In the genomic region with DNA sequence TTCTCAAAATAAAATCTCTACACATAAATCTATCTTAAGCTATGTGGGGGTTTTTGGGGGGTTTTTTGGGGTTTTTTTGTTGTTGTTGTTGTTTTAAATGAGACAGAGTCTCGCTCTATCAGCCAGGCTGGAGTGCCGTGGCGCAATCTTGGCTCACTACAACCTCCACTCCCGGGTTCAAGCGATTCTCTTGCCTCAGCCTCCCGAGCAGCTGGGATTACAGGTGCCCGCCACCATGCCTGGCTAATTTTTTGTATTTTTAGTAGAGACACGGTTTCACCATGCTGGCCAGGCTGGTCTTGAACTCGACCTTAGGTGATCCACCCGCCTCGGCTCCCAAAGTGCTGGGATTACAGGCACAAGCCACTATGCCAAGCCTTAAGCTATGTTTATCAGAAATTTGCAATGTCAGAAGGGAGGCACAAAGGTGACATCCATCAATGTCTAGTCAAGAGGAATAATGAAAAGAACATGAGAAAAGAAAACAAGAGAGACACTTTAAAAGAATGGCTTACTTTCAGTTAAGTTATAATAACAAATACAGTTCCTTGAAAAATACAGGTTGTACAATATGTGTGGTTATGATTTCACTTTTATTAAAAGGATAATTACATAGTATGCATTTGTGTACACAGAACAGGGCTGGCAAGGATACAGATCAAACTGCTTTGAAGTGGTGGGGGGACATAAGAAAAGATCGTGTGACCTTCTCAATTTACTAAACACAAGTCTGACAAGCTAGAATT, we compare ENCODE assay signal across 8 cellular contexts. TPM values are rescaled to one million over a fixed set of nuclear protein-coding genes. Genes with fewer than 3 reads are reported as not detected.
DNase-seq lines count a peak whose midpoint lies in the region; ATAC-seq, FAIRE-seq and TF ChIP-seq lines count a peak whose summit lies in the region.

No MANE protein-coding gene starts in this region.

- H3K9ac ChIP-seq in neuronal stem cell (ENCODE audit: low read depth, low read length, poor library complexity): no peak overlapping the region

- H2AK5ac ChIP-seq in neuronal stem cell (ENCODE audit: low read depth, low read length): no peak overlapping the region

- no peak overlapping the region for H3K4me3 Mint-ChIP-seq in CD8-positive, alpha-beta T cell
- peak overlapping the region; percentile 82 for H3K4me3 Mint-ChIP-seq in activated naive CD8-positive, alpha-beta T cell treated with anti-CD3 and anti-CD28 coated beads, Interleukin-2, amount 10 ng/mL, durations not matched to agents 7 days and 5 days
- H3K4me3 Mint-ChIP-seq in natural killer cell: peak overlapping the region; percentile 78
- no peak overlapping the region for H3K4me3 Mint-ChIP-seq in GM23338

- no peaks in the 10 kb centered on the region for H3K9me3 Mint-ChIP-seq in CD8-positive, alpha-beta T cell
- H3K9me3 Mint-ChIP-seq in activated naive CD8-positive, alpha-beta T cell treated with anti-CD3 and anti-CD28 coated beads, Interleukin-2, amount 10 ng/mL, durations not matched to agents 7 days and 5 days: no peaks in the 10 kb centered on the region
- H3K9me3 Mint-ChIP-seq in natural killer cell: no peaks in the 10 kb centered on the region
- no peaks in the 10 kb centered on the region for H3K9me3 Mint-ChIP-seq in GM23338

- H3K18ac ChIP-seq in neuronal stem cell (ENCODE audit: low read length): no peak overlapping the region

- peaks cover 31% of the 10 kb centered on the region; the same call in 1 of the 2 replicates for H3K79me2 ChIP-seq in GM23338 (replicated peaks; ENCODE audit: insufficient read depth)

- H3K14ac ChIP-seq in neuronal stem cell (ENCODE audit: low read length): no peak overlapping the region

- no peak for ATAC-seq in CD8-positive, alpha-beta T cell
- no peak for ATAC-seq in activated naive CD8-positive, alpha-beta T cell treated with anti-CD3 and anti-CD28 coated beads, Interleukin-2, amount 10 ng/mL, durations not matched to agents 7 days and 5 days (ENCODE audit: low read depth)
- no peak for ATAC-seq in natural killer cell
- no peak for ATAC-seq in GM23338
- ATAC-seq in activated CD4-positive, CD25-positive, alpha-beta regulatory T cell treated with anti-CD3 and anti-CD28 coated beads, Interleukin-2, amount 50 U/mL, for 24 hours: no peak

- no peak for TF ChIP-seq CTCF in CD8-positive, alpha-beta T cell (IDR thresholded peaks at IDR 0.05)
- TF ChIP-seq CTCF in HL-60 (IDR thresholded peaks at IDR 0.05; ENCODE audit: insufficient read depth, low read length) (no peak), natural killer cell (IDR thresholded peaks at IDR 0.05) (no peak), GM23338 (conservative IDR thresholded peaks at IDR 0.05; ENCODE audit: low read depth in 2 of 2) (no peak)

- H3K4me3 ChIP-seq in CD8-positive, alpha-beta T cell (ENCODE audit: low read depth, low read length): no peak overlapping the region
- H3K4me3 ChIP-seq in HL-60 (replicated peaks; ENCODE audit: insufficient read depth, low read length): no peak overlapping the region
- no peak overlapping the region for H3K4me3 ChIP-seq in GM23338
- H3K4me3 ChIP-seq in neuronal stem cell (ENCODE audit: low read length in 2 of 2): no peak overlapping the region

- 0 out of 2 replicates have a peak, but pooled peaks cover 3% of the 10 kb centered on the region for H4K20me1 ChIP-seq in GM23338 (replicated peaks; ENCODE audit: insufficient read depth)

- intact Hi-C loops in CD8-positive, alpha-beta T cell (cut with DNase I, micrococcal nuclease): no loop called here
- intact Hi-C loops in natural killer cell (cut with micrococcal nuclease): no loop called here

- H2BK15ac ChIP-seq in neuronal stem cell (ENCODE audit: low read length): no peak overlapping the region

- H3K9me2 ChIP-seq in GM23338 (ENCODE audit: insufficient read depth): 0 out of 2 replicates have a peak, but pooled peaks cover 6% of the 10 kb centered on the region

- no peak overlapping the region for H3K23ac ChIP-seq in neuronal stem cell (ENCODE audit: low read depth, low read length, poor library complexity)

- peaks cover 9% of the 10 kb centered on the region for H3K36me3 ChIP-seq in CD8-positive, alpha-beta T cell (ENCODE audit: insufficient read depth, low read length)
- peaks cover 7% of the 10 kb centered on the region; the same call in 1 of the 2 replicates for H3K36me3 ChIP-seq in GM23338 (ENCODE audit: insufficient read depth)
- peaks cover 0 to 18% of the 10 kb centered on the region in 2 donors for H3K36me3 ChIP-seq in neuronal stem cell (replicated peaks in 1 of 2; ENCODE audit: control insufficient read depth in 2 of 2, insufficient read depth in 2 of 2, low read length in 2 of 2)

- H3K27ac ChIP-seq in CD8-positive, alpha-beta T cell (ENCODE audit: low read depth, low read length): no peak overlapping the region
- H3K27ac ChIP-seq in HL-60 (replicated peaks): peak overlapping the region; percentile 32
- H3K27ac ChIP-seq in GM23338 (ENCODE audit: low read depth): no peak overlapping the region
- H3K27ac ChIP-seq in neuronal stem cell (replicated peaks; ENCODE audit: low read length): no peak overlapping the region

- no peak for DNase-seq in CD8-positive, alpha-beta T cell
- DNase-seq in HL-60 (ENCODE audit: low read depth in 1 of 2, low spot score in 1 of 2) (no peak), natural killer cell (no peak), GM12892 (ENCODE audit: insufficient read length) (no peak), GM23338 (ENCODE audit: low spot score) (no peak), neuronal stem cell (ENCODE audit: low spot score) (no peak)
- DNase-seq in activated naive CD8-positive, alpha-beta T cell treated with anti-CD3 and anti-CD28 coated beads, Interleukin-2, amount 10 ng/mL, durations not matched to agents 7 days and 5 days: no peak

- no peak overlapping the region for H2BK5ac ChIP-seq in neuronal stem cell (ENCODE audit: low read length)

- H3K27me3 Mint-ChIP-seq in CD8-positive, alpha-beta T cell (ENCODE audit: low read depth): no peaks in the 10 kb centered on the region
- H3K27me3 Mint-ChIP-seq in activated naive CD8-positive, alpha-beta T cell treated with anti-CD3 and anti-CD28 coated beads, Interleukin-2, amount 10 ng/mL, durations not matched to agents 7 days and 5 days: no peaks in the 10 kb centered on the region
- H3K27me3 Mint-ChIP-seq in natural killer cell (ENCODE audit: low read depth in 2 of 2) (no peaks in the 10 kb centered on the region), GM23338 (ENCODE audit: insufficient read depth, low read depth, poor library complexity) (peaks cover 3% of the 10 kb centered on the region)

- CTCF ChIA-PET in CD8-positive, alpha-beta T cell (lab: Charles Lee): interaction anchor here (1.0 to 1.3 kb wide), 2 partner anchors 17 to 128 kb away, joined by 4 to 5 read pairs; no protein-coding TSS in a partner anchor

- H2BK12ac ChIP-seq in neuronal stem cell (ENCODE audit: low read length): no peak overlapping the region

- H3K9me3 ChIP-seq in CD8-positive, alpha-beta T cell (ENCODE audit: low read length): no peaks in the 10 kb centered on the region
- no peaks in the 10 kb centered on the region for H3K9me3 ChIP-seq in neuronal stem cell (replicated peaks in 1 of 2; ENCODE audit: control insufficient read depth in 2 of 2, insufficient read depth in 1 of 2, low read depth in 1 of 2, low read length in 2 of 2)

- H3F3A ChIP-seq in GM23338 (replicated peaks; ENCODE audit: low read depth): no peaks in the 10 kb centered on the region

- peaks cover 25% of the 10 kb centered on the region for H3K4me1 Mint-ChIP-seq in CD8-positive, alpha-beta T cell (ENCODE audit: low read depth)
- peaks cover 17% of the 10 kb centered on the region for H3K4me1 Mint-ChIP-seq in activated naive CD8-positive, alpha-beta T cell treated with anti-CD3 and anti-CD28 coated beads, Interleukin-2, amount 10 ng/mL, durations not matched to agents 7 days and 5 days
- H3K4me1 Mint-ChIP-seq in natural killer cell (peaks cover 15 to 16% of the 10 kb centered on the region in 2 donors), GM23338 (peaks cover 3% of the 10 kb centered on the region; the same call in 1 of the 3 replicates)

- no peak for FAIRE-seq in GM12892 (lab: Jason Lieb, UNC)

- POLR2A ChIA-PET in CD8-positive, alpha-beta T cell (lab: Charles Lee): no interaction called here
- POLR2A ChIA-PET in activated naive CD8-positive, alpha-beta T cell treated with anti-CD3 and anti-CD28 coated beads, Interleukin-2, amount 10 ng/mL, durations not matched to agents 7 days and 5 days (lab: Charles Lee): interaction anchor here (0.5 to 1.7 kb wide), 7 partner anchors 10 to 1116 kb away, joined by 3 to 5 read pairs (median 3); no protein-coding TSS in a partner anchor

- H3K4ac ChIP-seq in neuronal stem cell (ENCODE audit: low read length): no peak overlapping the region

- no peaks in the 10 kb centered on the region for H3K79me1 ChIP-seq in neuronal stem cell (ENCODE audit: low read depth, low read length)

- TF ChIP-seq POLR2A in GM12892 (IDR thresholded peaks at IDR 0.05; ENCODE audit: low read depth, low read length): no peak

- peaks cover 10% of the 10 kb centered on the region for H3K4me1 ChIP-seq in CD8-positive, alpha-beta T cell (ENCODE audit: insufficient read depth, low read length)
- H3K4me1 ChIP-seq in GM23338 (ENCODE audit: insufficient read depth) (no peaks in the 10 kb centered on the region), neuronal stem cell (ENCODE audit: control insufficient read depth in 2 of 2, insufficient read depth in 1 of 2, low read depth in 1 of 2, low read length in 2 of 2) (peaks cover 0 to 4% of the 10 kb centered on the region in 2 donors)

- H3K36me3 Mint-ChIP-seq in CD8-positive, alpha-beta T cell: peaks cover 32% of the 10 kb centered on the region
- peaks cover 16% of the 10 kb centered on the region for H3K36me3 Mint-ChIP-seq in activated naive CD8-positive, alpha-beta T cell treated with anti-CD3 and anti-CD28 coated beads, Interleukin-2, amount 10 ng/mL, durations not matched to agents 7 days and 5 days
- H3K36me3 Mint-ChIP-seq in natural killer cell (peaks cover 7% of the 10 kb centered on the region), GM23338 (ENCODE audit: low read depth) (peaks cover 12% of the 10 kb centered on the region; the same call in 2 of the 3 replicates)

- H3K4me2 ChIP-seq in GM23338: no peak overlapping the region
- no peak overlapping the region for H3K4me2 ChIP-seq in neuronal stem cell (ENCODE audit: insufficient read depth, low read length, poor library complexity, severe bottlenecking)

- H4K8ac ChIP-seq in neuronal stem cell (ENCODE audit: low read depth, low read length): no peak overlapping the region

- peak overlapping the region; percentile 75 for H3K27ac Mint-ChIP-seq in CD8-positive, alpha-beta T cell
- peak overlapping the region; percentile 94 for H3K27ac Mint-ChIP-seq in activated naive CD8-positive, alpha-beta T cell treated with anti-CD3 and anti-CD28 coated beads, Interleukin-2, amount 10 ng/mL, durations not matched to agents 7 days and 5 days
- H3K27ac Mint-ChIP-seq in natural killer cell: peak overlapping the region; percentile 60 to 82
- no peak overlapping the region for H3K27ac Mint-ChIP-seq in GM23338

- H2AFZ ChIP-seq in GM23338: no peak overlapping the region
- H2AFZ ChIP-seq in neuronal stem cell (ENCODE audit: low read length): no peak overlapping the region

- WGBS in neuronal stem cell (ENCODE audit: extremely low coverage in 2 of 2, insufficient read length in 2 of 2, insufficient replicate concordance in 1 of 2), 2 donors: no CpG with 5 or more reads among the region's 12 CpGs

- no peaks in the 10 kb centered on the region for H3K27me3 ChIP-seq in CD8-positive, alpha-beta T cell (ENCODE audit: insufficient read depth, low read length)
- H3K27me3 ChIP-seq in HL-60 (ENCODE audit: insufficient read depth, poor library complexity, severe bottlenecking): no peaks in the 10 kb centered on the region
- H3K27me3 ChIP-seq in GM23338 (ENCODE audit: insufficient read depth): no peaks in the 10 kb centered on the region
- no peaks in the 10 kb centered on the region for H3K27me3 ChIP-seq in neuronal stem cell (ENCODE audit: control insufficient read depth in 3 of 3, insufficient read depth in 3 of 3, low read depth in 1 of 3, low read length in 3 of 3)

- no peak overlapping the region for H4K91ac ChIP-seq in neuronal stem cell (ENCODE audit: low read depth, low read length, poor library complexity)

- H2BK120ac ChIP-seq in neuronal stem cell (ENCODE audit: low read depth, low read length): no peak overlapping the region

RNA-seq across cellular contexts. Expression of gene SLC23A2, which starts 28.6 kb away (rescaled TPM):
- 10 to 100 TPM; 21.1 to 22.0 TPM for total RNA-seq in CD8-positive, alpha-beta T cell
- 10 to 100 TPM; 18.6 to 20.3 TPM for total RNA-seq in activated naive CD8-positive, alpha-beta T cell treated with anti-CD3 and anti-CD28 coated beads, Interleukin-2, amount 10 ng/mL, durations not matched to agents 7 days and 5 days
- total RNA-seq in natural killer cell: 10 to 100 TPM; 21.8 to 31.5 (median 26.0) TPM
- polyA plus RNA-seq in GM12892 (2012; ENCODE audit: missing spikeins): 15.8 TPM
- total RNA-seq in GM23338 (2014; rRNA removed; shearing (Covaris generic)): 13.6 and 20.2 TPM in 2 replicates
- 3.8 and 4.4 TPM in 2 replicates for polyA plus RNA-seq in GM23338 (2016; fragmentation: Nextera tagmentation; extraction: Ambion mirVana)
- polyA plus RNA-seq in neuronal stem cell (2013, experiment 1 of 2): 5.6 TPM
- polyA plus RNA-seq in neuronal stem cell (2013, experiment 2 of 2): 5.7 TPM

Comparison
In these comparisons a context has a peak if more than half of its experiments do, and no peak if none do; other contexts are left out.
1. H3K4me3 Mint-ChIP-seq: peak in activated naive CD8-positive, alpha-beta T cell treated with anti-CD3 and anti-CD28 coated beads, Interleukin-2, amount 10 ng/mL, durations not matched to agents 7 days and 5 days (single experiment) and natural killer cell (single experiment); none in CD8-positive, alpha-beta T cell (single experiment) and GM23338 (single experiment).